Comparison of ENCODE assay signal across 14 cellular contexts in the genomic region with DNA sequence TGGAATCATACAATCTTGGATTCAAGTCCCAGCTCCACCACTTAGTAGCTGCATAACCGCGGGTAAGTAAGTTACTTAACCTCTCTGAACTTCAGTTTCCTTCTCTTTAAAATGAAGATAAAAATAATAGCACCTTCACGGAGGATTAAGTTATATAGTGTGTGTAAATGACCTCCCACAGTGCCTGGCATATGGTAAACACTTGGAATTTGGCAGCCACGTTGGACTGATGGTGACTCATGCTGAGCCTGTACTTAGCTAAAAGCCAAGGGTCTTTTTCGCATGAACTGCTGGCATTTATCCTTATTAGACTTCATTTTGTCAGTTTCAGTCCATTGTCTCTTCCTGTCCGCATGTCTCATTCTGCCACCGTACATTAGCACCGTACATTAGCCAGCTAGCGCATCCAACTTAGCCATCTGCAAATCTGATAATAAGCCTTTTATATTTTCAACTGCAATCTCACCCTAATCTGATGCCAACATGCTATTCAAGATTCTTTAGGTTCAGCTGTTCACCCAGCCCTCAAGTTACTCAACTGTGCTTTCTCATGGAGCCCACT. TPM values are rescaled to one million over a fixed set of nuclear protein-coding genes. Genes with fewer than 3 reads are reported as not detected.
DNase-seq lines count a peak whose midpoint lies in the region; ATAC-seq, FAIRE-seq and TF ChIP-seq lines count a peak whose summit lies in the region.
"Had no signal": no experiment of that assay in that cellular context is flagged by ENCODE, and none has a peak within 500 bp of the region (broad histone marks: within the 10 kb centered on the region; RNA-seq: fewer than 3 reads in every experiment).

No MANE protein-coding gene starts in this region.

- no peak for ATAC-seq in GM19397 (IDR thresholded peaks at IDR 0.05; ENCODE audit: unreplicated experiment)
- no peak for ATAC-seq in HG02588 (IDR thresholded peaks at IDR 0.05; ENCODE audit: unreplicated experiment)
- ATAC-seq: activated T-cell treated with anti-CD3 and anti-CD28 coated beads, Interleukin-2, amount 50 U/mL, for 72 hours had no signal

- TF ChIP-seq CTCF in LNCaP clone FGC (IDR thresholded peaks at IDR 0.05; ENCODE audit: control insufficient read depth, extremely low read depth, insufficient read depth), result no peak
- TF ChIP-seq CTCF in fibroblast of pulmonary artery (IDR thresholded peaks at IDR 0.05; ENCODE audit: low read length, missing control alignments), result no peak
- no peak for TF ChIP-seq CTCF in Caco-2 (IDR thresholded peaks at IDR 0.05; ENCODE audit: insufficient read depth in 1 of 2, low read depth in 1 of 2, low read length in 1 of 2, severe bottlenecking in 1 of 2, unreplicated experiment in 1 of 2)

- no peaks in the 10 kb centered on the region for H3K9me3 ChIP-seq in Caco-2
- H3K9me3 ChIP-seq: tibial nerve had no signal

- no peaks in the 10 kb centered on the region for H3K9me3 Mint-ChIP-seq in Caco-2 (ENCODE audit: unreplicated experiment)
- H3K9me3 Mint-ChIP-seq: activated T-cell treated with anti-CD3 and anti-CD28 coated beads, Interleukin-2, amount 50 U/mL, for 72 hours; mesothelial cell of epicardium; T-helper 1 cell treated with Interleukin-12 subunit alpha and Interleukin-12 subunit beta and Interleukin-4 antibody, amounts not matched to agents 30 μg/mL and 1 μg/mL, for 36 hours had no signal

- FAIRE-seq in RCC 7860 (lab: Jason Lieb, UNC), result peak; percentile 81

- H3K4me3 ChIP-seq in LNCaP clone FGC (ENCODE audit: low read depth, low read length) (no peak overlapping the region), fibroblast of pulmonary artery (replicated peaks; ENCODE audit: low read depth, low read length) (no peak overlapping the region), Caco-2 (ENCODE audit: low read depth, low read length) (no peak overlapping the region)
- H3K4me3 ChIP-seq: tibial nerve had no signal

- H3K27ac Mint-ChIP-seq in Caco-2 (ENCODE audit: unreplicated experiment), result no peak overlapping the region
- H3K27ac Mint-ChIP-seq: activated T-cell treated with anti-CD3 and anti-CD28 coated beads, Interleukin-2, amount 50 U/mL, for 72 hours; CD14-positive monocyte; mesothelial cell of epicardium; T-helper 1 cell treated with Interleukin-12 subunit alpha and Interleukin-12 subunit beta and Interleukin-4 antibody, amounts not matched to agents 30 μg/mL and 1 μg/mL, for 36 hours had no signal

- no peaks in the 10 kb centered on the region for H3K36me3 ChIP-seq in Caco-2 (ENCODE audit: control insufficient read depth, insufficient read depth, low read length)
- H3K36me3 ChIP-seq: tibial nerve had no signal

- BruUV-seq in Caco-2 (replicated peaks; lab: Mats Ljungman, UMichigan), result no TSS peak

- no peaks in the 10 kb centered on the region for H3K36me3 Mint-ChIP-seq in Caco-2 (ENCODE audit: insufficient read depth, unreplicated experiment)
- H3K36me3 Mint-ChIP-seq: CD14-positive monocyte, mesothelial cell of epicardium had no signal

- intact Hi-C loops in Caco-2 (cut with micrococcal nuclease; ENCODE audit: unreplicated experiment), result no loop called here

- H3K27me3 Mint-ChIP-seq in Caco-2 (ENCODE audit: insufficient read depth, unreplicated experiment), result no peaks in the 10 kb centered on the region

- peaks cover 1% of the 10 kb centered on the region; the same call in 1 of the 2 replicates for H3K27me3 ChIP-seq in Caco-2 (replicated peaks; ENCODE audit: control insufficient read depth, insufficient read depth, low read length)

- peaks cover 12% of the 10 kb centered on the region for H3K4me1 ChIP-seq in Caco-2
- H3K4me1 ChIP-seq: tibial nerve had no signal

- H3K4me1 Mint-ChIP-seq in Caco-2 (ENCODE audit: low read depth, unreplicated experiment), result no peaks in the 10 kb centered on the region

- POLR2A ChIA-PET in Caco-2 (lab: Charles Lee), result no interaction called here

- DNase-seq in AG08395 (ENCODE audit: low spot score), result peak; percentile 38
- DNase-seq in LNCaP clone FGC (ENCODE audit: low read depth), result peak; percentile 43
- DNase-seq in RCC 7860 (ENCODE audit: low spot score), result peak; percentile 73
- peak; percentile 85 for DNase-seq in fibroblast of pulmonary artery (ENCODE audit: low read depth)
- no peak for DNase-seq in activated effector memory CD4-positive, alpha-beta T cell treated with anti-CD3 and anti-CD28 coated beads, Interleukin-2, amount 50 U/mL, for 16 hours
- no peak for DNase-seq in Caco-2
- DNase-seq: activated T-cell treated with anti-CD3 and anti-CD28 coated beads, Interleukin-2, amount 50 U/mL, for 72 hours; MV-4-11 had no signal

- CTCF ChIA-PET in Caco-2 (lab: Charles Lee), result no interaction called here

- no peak overlapping the region for H3K4me3 Mint-ChIP-seq in Caco-2 (ENCODE audit: unreplicated experiment)
- H3K4me3 Mint-ChIP-seq: activated T-cell treated with anti-CD3 and anti-CD28 coated beads, Interleukin-2, amount 50 U/mL, for 72 hours; CD14-positive monocyte; mesothelial cell of epicardium; T-helper 1 cell treated with Interleukin-12 subunit alpha and Interleukin-12 subunit beta and Interleukin-4 antibody, amounts not matched to agents 30 μg/mL and 1 μg/mL, for 36 hours had no signal

RNA-seq across cellular contexts. Expression of a gene that starts 11.2 kb away (rescaled TPM):
- not detected in 2 replicates for total RNA-seq in Caco-2 (2022)
- total RNA-seq: activated T-cell treated with anti-CD3 and anti-CD28 coated beads, Interleukin-2, amount 50 U/mL, for 72 hours; mesothelial cell of epicardium; tibial nerve had no signal

RNA-seq across cellular contexts. Expression of a gene that starts 31.9 kb away (rescaled TPM):
- not detected in 2 replicates for total RNA-seq in Caco-2 (2022)
- total RNA-seq: activated T-cell treated with anti-CD3 and anti-CD28 coated beads, Interleukin-2, amount 50 U/mL, for 72 hours; mesothelial cell of epicardium had no signal

RNA-seq across cellular contexts. Expression of a gene that starts 54.4 kb away (rescaled TPM):
- total RNA-seq in Caco-2 (2022), result 19.6 and 21.5 TPM in 2 replicates

Comparison
In these comparisons a context has a peak if more than half of its experiments do, and no peak if none do; other contexts are left out.
1. DNase-seq: peak in AG08395 (single experiment), LNCaP clone FGC (single experiment), RCC 7860 (single experiment) and fibroblast of pulmonary artery (single experiment); none in activated effector memory CD4-positive, alpha-beta T cell treated with anti-CD3 and anti-CD28 coated beads, Interleukin-2, amount 50 U/mL, for 16 hours (single experiment) and Caco-2 (0 of 2).